Comparison of ENCODE assay signal across 23 cellular contexts in the genomic region with DNA sequence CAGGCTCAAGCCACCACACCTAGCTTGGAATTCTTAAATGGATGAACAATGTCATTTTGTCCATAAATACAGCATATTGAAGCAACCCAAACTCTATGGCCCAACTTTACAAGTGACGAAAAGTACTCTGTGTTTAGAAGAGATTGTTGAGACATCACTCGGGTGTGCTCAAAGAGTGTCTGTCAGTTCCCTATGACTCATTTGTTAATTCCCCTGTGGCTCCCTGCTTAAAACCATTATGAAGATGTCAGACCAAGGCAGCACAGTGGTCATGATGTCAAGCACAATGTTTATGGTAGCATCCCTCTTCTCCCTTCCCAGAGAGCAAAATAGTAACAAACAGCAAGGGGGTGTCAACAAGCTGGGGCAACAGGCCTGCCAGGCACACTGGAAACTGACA. TPM values are rescaled to one million over a fixed set of nuclear protein-coding genes. Genes with fewer than 3 reads are reported as not detected.
DNase-seq lines count a peak whose midpoint lies in the region; ATAC-seq, FAIRE-seq and TF ChIP-seq lines count a peak whose summit lies in the region.
"Had no signal": no experiment of that assay in that cellular context is flagged by ENCODE, and none has a peak within 500 bp of the region (broad histone marks: within the 10 kb centered on the region; RNA-seq: fewer than 3 reads in every experiment).

No MANE protein-coding gene starts in this region.

- no peak overlapping the region for H2BK15ac ChIP-seq in mesenchymal stem cell (ENCODE audit: low read depth, poor library complexity, severe bottlenecking)

- DNase-seq in ELR (ENCODE audit: low read depth) = peak; percentile 6
- peak; percentile 76 for DNase-seq in MV-4-11 (lab: John Stamatoyannopoulos, UW)
- peak; percentile 66 for DNase-seq in epithelial cell of esophagus (ENCODE audit: low read depth)
- DNase-seq in mesenchymal stem cell = peak; percentile 77
- no peak for DNase-seq in iPS-NIHi7 (ENCODE audit: extremely low spot score)
- no peak for DNase-seq in GM12891 (ENCODE audit: insufficient read length, low spot score)
- DNase-seq: activated CD4-positive, alpha-beta T cell treated with anti-CD3 and anti-CD28 coated beads for 4 hours; activated CD8-positive, alpha-beta memory T cell treated with anti-CD3 and anti-CD28 coated beads, Interleukin-2, amount 10 ng/mL, durations not matched to agents 7 days and 5 days; CD4-positive, alpha-beta T cell; gastrocnemius medialis; H7; KBM-7; kidney; natural killer cell; NCI-H1417; NCI-H524; ovary; right lobe of liver had no signal

- H3K9ac ChIP-seq in mesenchymal stem cell (ENCODE audit: low read length) = no peak overlapping the region

- no peak overlapping the region for H3K18ac ChIP-seq in mesenchymal stem cell (ENCODE audit: low read depth in 1 of 2, low read length in 2 of 2)

- WGBS in mesenchymal stem cell = 56% methylated on average over 2 of the region's 2 CpGs

- no peaks in the 10 kb centered on the region for H3K9me3 ChIP-seq in mesenchymal stem cell (ENCODE audit: control insufficient read depth, low read length)
- H3K9me3 ChIP-seq: gastrocnemius medialis, ovary, right lobe of liver, thoracic aorta had no signal

- TF ChIP-seq POLR2A in GM12891 (IDR thresholded peaks at IDR 0.05; ENCODE audit: low read depth, low read length) = no peak

- no peak overlapping the region for H2BK5ac ChIP-seq in mesenchymal stem cell (ENCODE audit: low read depth, low read length, poor library complexity, severe bottlenecking)

- peaks cover 5% of the 10 kb centered on the region for H3K4me1 ChIP-seq in mesenchymal stem cell (ENCODE audit: control insufficient read depth, insufficient read depth, low read depth, low read length)
- H3K4me1 ChIP-seq: gastrocnemius medialis, right lobe of liver had no signal

- no peak overlapping the region for H3K27ac ChIP-seq in mesenchymal stem cell (ENCODE audit: low read length, poor library complexity, severe bottlenecking)
- H3K27ac ChIP-seq: gastrocnemius medialis, ovary, right lobe of liver, thoracic aorta had no signal

- no peak for TF ChIP-seq CTCF in epithelial cell of esophagus (IDR thresholded peaks at IDR 0.05; ENCODE audit: insufficient read depth, low read depth, low read length, missing control alignments)

- no peak overlapping the region for H2BK120ac ChIP-seq in mesenchymal stem cell (ENCODE audit: low read depth, low read length)

- no peak overlapping the region for H4K8ac ChIP-seq in mesenchymal stem cell (ENCODE audit: low read length)

- H2BK12ac ChIP-seq in mesenchymal stem cell (ENCODE audit: low read length in 2 of 2) = no peak overlapping the region

- H2AK5ac ChIP-seq in mesenchymal stem cell (ENCODE audit: low read length, severe bottlenecking) = no peak overlapping the region

- no peak overlapping the region for H4K91ac ChIP-seq in mesenchymal stem cell (ENCODE audit: low read length)

- H3K23ac ChIP-seq in mesenchymal stem cell (ENCODE audit: low read length in 2 of 2) = no peak overlapping the region

- no peak overlapping the region for H3K4ac ChIP-seq in mesenchymal stem cell (ENCODE audit: low read depth in 1 of 2, low read length in 2 of 2)

- no peak overlapping the region for H3K4me2 ChIP-seq in mesenchymal stem cell (ENCODE audit: low read length, poor library complexity, severe bottlenecking)

- no peak for ATAC-seq in GM21515 (IDR thresholded peaks at IDR 0.05; ENCODE audit: unreplicated experiment)
- ATAC-seq in HG03571 (IDR thresholded peaks at IDR 0.05; ENCODE audit: unreplicated experiment) = no peak
- ATAC-seq: activated CD8-positive, alpha-beta memory T cell treated with anti-CD3 and anti-CD28 coated beads, Interleukin-2, amount 10 ng/mL, durations not matched to agents 7 days and 5 days; gastrocnemius medialis; natural killer cell; right lobe of liver; stimulated activated memory B cell treated with anti-CD40 and anti-IgM and Interleukin-4, amounts not matched to agents 10 μg/mL and 1 μg/mL and 100 μg/mL, for 72 hours had no signal

- H3K79me1 ChIP-seq in mesenchymal stem cell (replicated peaks; ENCODE audit: low read length, poor library complexity, severe bottlenecking) = no peaks in the 10 kb centered on the region

- H3K14ac ChIP-seq in mesenchymal stem cell (ENCODE audit: low read length in 2 of 2) = no peak overlapping the region

- H3K4me3 ChIP-seq in epithelial cell of esophagus (ENCODE audit: low read length) = no peak overlapping the region
- no peak overlapping the region for H3K4me3 ChIP-seq in mesenchymal stem cell (ENCODE audit: insufficient read depth in 1 of 2, low read depth in 1 of 2, low read length in 2 of 2)
- H3K4me3 ChIP-seq: gastrocnemius medialis, ovary, right lobe of liver, thoracic aorta had no signal

- no peak for FAIRE-seq in GM12891 (lab: Jason Lieb, UNC)
- FAIRE-seq: colon, kidney had no signal

- no peaks in the 10 kb centered on the region for H3K27me3 ChIP-seq in mesenchymal stem cell (ENCODE audit: control insufficient read depth in 1 of 2, insufficient read depth in 1 of 2, low read length in 2 of 2)
- H3K27me3 ChIP-seq: gastrocnemius medialis, ovary, right lobe of liver had no signal

- H3K36me3 ChIP-seq in mesenchymal stem cell (ENCODE audit: control insufficient read depth in 1 of 2, insufficient read depth in 2 of 2, low read depth in 1 of 2, low read length in 2 of 2) = peaks cover 0 to 2% of the 10 kb centered on the region in 2 experiments
- H3K36me3 ChIP-seq: ovary, right lobe of liver had no signal

- no peak overlapping the region for H2AFZ ChIP-seq in mesenchymal stem cell (ENCODE audit: low read depth, low read length)

TF ChIP-seq in GM12891, 5 proteins besides CTCF, POLR2A, EP300 and RAD21:
- TF ChIP-seq POU2F2 (IDR thresholded peaks at IDR 0.05; ENCODE audit: low read depth, low read length) (no peak), SPI1 (IDR thresholded peaks at IDR 0.05; ENCODE audit: low read depth, low read length) (no peak), POLR2AphosphoS5 (IDR thresholded peaks at IDR 0.05; ENCODE audit: low read depth, low read length) (no peak), PAX5 (IDR thresholded peaks at IDR 0.05; ENCODE audit: insufficient read depth, low read length, severe bottlenecking) (no peak), TAF1 (IDR thresholded peaks at IDR 0.05; ENCODE audit: low read depth, low read length) (no peak)

RNA-seq across cellular contexts. Expression of a gene that starts 3.0 kb away (rescaled TPM):
- 0.29 TPM for polyA plus RNA-seq in mesenchymal stem cell (2013, experiment 1 of 2)
- polyA plus RNA-seq in mesenchymal stem cell (2013, experiment 2 of 2) = 0.37 TPM
- 0.55 TPM for polyA plus RNA-seq in GM12891 (2012; ENCODE audit: low read depth, missing spikeins)

RNA-seq across cellular contexts. Expression of a gene that starts 38.1 kb away (rescaled TPM):
- 47.7 TPM for polyA plus RNA-seq in mesenchymal stem cell (2013, experiment 1 of 2)
- 50.1 TPM for polyA plus RNA-seq in mesenchymal stem cell (2013, experiment 2 of 2)
- polyA plus RNA-seq in GM12891 (2012; ENCODE audit: low read depth, missing spikeins) = 27.5 TPM

RNA-seq across cellular contexts. Expression of a gene that starts 39.2 kb away (rescaled TPM):
- polyA plus RNA-seq in mesenchymal stem cell (2013, experiment 1 of 2) = 71.9 TPM
- polyA plus RNA-seq in mesenchymal stem cell (2013, experiment 2 of 2) = 71.8 TPM
- polyA plus RNA-seq in GM12891 (2012; ENCODE audit: low read depth, missing spikeins) = 47.7 TPM

RNA-seq across cellular contexts. Expression of a gene that starts 42.5 kb away (rescaled TPM):
- not detected for polyA plus RNA-seq in mesenchymal stem cell (2013, experiment 1 of 2)
- not detected for polyA plus RNA-seq in mesenchymal stem cell (2013, experiment 2 of 2)
- not detected for polyA plus RNA-seq in GM12891 (2012; ENCODE audit: low read depth, missing spikeins)
- polyA plus RNA-seq: ovary had no signal

Comparison
In these comparisons a context has a peak if more than half of its experiments do, and no peak if none do; other contexts are left out.
1. DNase-seq: peak in ELR (single experiment), MV-4-11 (single experiment), epithelial cell of esophagus (single experiment) and mesenchymal stem cell (single experiment); none in iPS-NIHi7 (single experiment) and GM12891 (single experiment).